Comparison of ENCODE assay signal across 8 cellular contexts in genomic region chr3:191328383-191328962, GRCh38. TPM values are rescaled to one million over a fixed set of nuclear protein-coding genes. Genes with fewer than 3 reads are reported as not detected.
A peak's percentile ranks its signal among the peaks of the same experiment; 100 is the strongest.
DNase-seq lines count a peak whose midpoint lies in the region; ATAC-seq and TF ChIP-seq lines count a peak whose summit lies in the region.

No MANE protein-coding gene starts in this region.

- no peaks in the 10 kb centered on the region for H3K9me3 ChIP-seq in esophagus squamous epithelium
- H3K9me3 ChIP-seq in trophoblast cell (ENCODE audit: insufficient read depth, low read depth, low read length): no peaks in the 10 kb centered on the region

- peak overlapping the region; percentile 64 for H2AK5ac ChIP-seq in trophoblast cell (ENCODE audit: low read length)

- intact Hi-C loops in esophagus squamous epithelium (cut with DNase I): no loop called here

- peak overlapping the region; percentile 94 for H4K91ac ChIP-seq in trophoblast cell (ENCODE audit: low read depth, low read length)

- H4K12ac ChIP-seq in trophoblast cell (ENCODE audit: low read depth, low read length): peak overlapping the region; percentile 68

- H3K36me3 ChIP-seq in esophagus squamous epithelium (no peaks in the 10 kb centered on the region), trophoblast cell (ENCODE audit: control insufficient read depth in 1 of 2, insufficient read depth in 2 of 2, low read length in 2 of 2) (no peaks in the 10 kb centered on the region)

- H3K4me3 ChIP-seq in esophagus squamous epithelium (peak overlapping the region; percentile 71 to 98 (median 88)), trophoblast cell (ENCODE audit: low read depth, low read length) (no peak overlapping the region)

- DNase-seq in RWPE1 (ENCODE audit: low spot score): no peak
- DNase-seq in esophagus squamous epithelium (lab: John Stamatoyannopoulos, UW): no peak
- DNase-seq in trophoblast cell: peak in 1 of 2 donors; percentile 4
- no peak for DNase-seq in NCI-H446 treated with DMSO at 0.1 percent for 48 hours (lab: John Stamatoyannopoulos, UW)
- no peak for DNase-seq in NCI-H1092 treated with DMSO at 0.1 percent for 48 hours (lab: John Stamatoyannopoulos, UW)
- DNase-seq in NCI-H1930 (lab: John Stamatoyannopoulos, UW): no peak

- WGBS in esophagus squamous epithelium, 2 donors: 43 to 57% methylated on average over 6 to 7 of the region's 9 CpGs
- WGBS in trophoblast cell (ENCODE audit: extremely low coverage, insufficient coverage, insufficient read length): no CpG with 5 or more reads among the region's 9 CpGs

- peak overlapping the region; percentile 86 for H4K8ac ChIP-seq in trophoblast cell (ENCODE audit: low read depth, low read length)

- no peak overlapping the region for H3K18ac ChIP-seq in trophoblast cell (ENCODE audit: low read length)

- no peak for TF ChIP-seq POLR2A in esophagus squamous epithelium (IDR thresholded peaks at IDR 0.05)

- peak overlapping the region; percentile 95 for H3K27ac ChIP-seq in RWPE1
- H3K27ac ChIP-seq in esophagus squamous epithelium: peak overlapping the region; percentile 83 to 97 (median 93)
- peak overlapping the region; percentile 81 for H3K27ac ChIP-seq in trophoblast cell (ENCODE audit: low read depth, low read length)

- CTCF ChIA-PET in RWPE1 (lab: Yijun Ruan, JAX): interaction anchor here (0.5 to 0.6 kb wide), 3 partner anchors 12 to 628 kb away, joined by 3 read pairs; no protein-coding TSS in a partner anchor

- H3K4me1 ChIP-seq in esophagus squamous epithelium: peaks cover 7 to 44% (median 21%) of the 10 kb centered on the region in 3 donors
- H3K4me1 ChIP-seq in trophoblast cell (ENCODE audit: control insufficient read depth in 1 of 2, insufficient read depth in 2 of 2, low read length in 2 of 2): peaks cover 0 to 7% of the 10 kb centered on the region in 2 experiments

- H3K79me1 ChIP-seq in trophoblast cell (ENCODE audit: low read length): peaks cover 12% of the 10 kb centered on the region

- peaks cover 11% of the 10 kb centered on the region for H3K79me2 ChIP-seq in trophoblast cell (ENCODE audit: control insufficient read depth, insufficient read depth, low read length, poor library complexity)

- no peak overlapping the region for H3K9ac ChIP-seq in trophoblast cell (ENCODE audit: low read length)

- peak; percentile 9 for ATAC-seq in GM19351 (IDR thresholded peaks at IDR 0.05; ENCODE audit: unreplicated experiment)
- no peak for ATAC-seq in GM19328 (IDR thresholded peaks at IDR 0.05; ENCODE audit: unreplicated experiment)

- peak overlapping the region; percentile 42 for H2BK12ac ChIP-seq in trophoblast cell (ENCODE audit: low read length)

- H3K14ac ChIP-seq in trophoblast cell (ENCODE audit: low read length): peak overlapping the region; percentile 75

- POLR2A ChIA-PET in RWPE1 (lab: Yijun Ruan, JAX; ENCODE audit: low non-redundant PET): no interaction called here

- peak overlapping the region; percentile 80 for H3K4me2 ChIP-seq in trophoblast cell (ENCODE audit: low read length)

- H3K27me3 ChIP-seq in esophagus squamous epithelium (no peaks in the 10 kb centered on the region), trophoblast cell (ENCODE audit: insufficient read depth, low read length) (no peaks in the 10 kb centered on the region)

- peak overlapping the region; percentile 80 for H2AFZ ChIP-seq in trophoblast cell (ENCODE audit: insufficient read depth, low read length, poor library complexity)

- no peak overlapping the region for H2BK120ac ChIP-seq in trophoblast cell (ENCODE audit: insufficient read depth, low read length, poor library complexity)

- peak overlapping the region; percentile 70 for H2BK5ac ChIP-seq in trophoblast cell (ENCODE audit: low read depth, low read length, poor library complexity)

- no peak overlapping the region for H3K4ac ChIP-seq in trophoblast cell (ENCODE audit: low read depth, low read length)

- no peak overlapping the region for H3K23ac ChIP-seq in trophoblast cell (ENCODE audit: low read length)

- no peak for TF ChIP-seq CTCF in RWPE1 (conservative IDR thresholded peaks at IDR 0.05; ENCODE audit: low read depth)
- no peak for TF ChIP-seq CTCF in esophagus squamous epithelium (IDR thresholded peaks at IDR 0.05)

RNA-seq across cellular contexts. Expression of gene CCDC50, which starts 0.7 kb away (rescaled TPM):
- 10 to 100 TPM; 12.7 to 56.6 (median 30.5) TPM for total RNA-seq in esophagus squamous epithelium
- polyA plus RNA-seq in trophoblast cell (2013): 48.0 and 50.1 TPM in 2 replicates

RNA-seq across cellular contexts. Expression of gene UTS2B, which starts 1.9 kb away (rescaled TPM):
- under 1 TPM in 1 of 4 donors, not detected in 3; 0.38 TPM for total RNA-seq in esophagus squamous epithelium
- polyA plus RNA-seq in trophoblast cell (2013): 0.14 and 0.18 TPM in 2 replicates
